Comparison of ENCODE assay signal across 8 cellular contexts in genomic region chr1:40783001-40783905, GRCh38. TPM values are rescaled to one million over a fixed set of nuclear protein-coding genes. Genes with fewer than 3 reads are reported as not detected.
DNase-seq lines count a peak whose midpoint lies in the region; ATAC-seq and TF ChIP-seq lines count a peak whose summit lies in the region.

Gene KCNQ4, plus strand, starts transcription at chr1:40783787. Its CDS starts 307 bp downstream, at chr1:40784094.

- peak; percentile 47 for DNase-seq in NCI-H2196 (lab: John Stamatoyannopoulos, UW; ENCODE audit: unreplicated experiment)
- DNase-seq in NCI-H2196 treated with DMSO at 0.1 percent for 48 hours (lab: John Stamatoyannopoulos, UW; ENCODE audit: unreplicated experiment): no peak
- peak; percentile 98 for DNase-seq in NCI-H748 (lab: John Stamatoyannopoulos, UW; ENCODE audit: unreplicated experiment)
- DNase-seq in MCF 10A (ENCODE audit: unreplicated experiment): peak; percentile 8
- no peak for DNase-seq in immature natural killer cell
- peak; percentile 34 for DNase-seq in stimulated activated CD4-positive, alpha-beta T cell treated with anti-CD3 and anti-CD28 coated beads, Interleukin-2, amount 100 ng/mL, for 4 hours (ENCODE audit: low read depth)
- no peak for DNase-seq in central memory CD4-positive, alpha-beta T cell

- H3K4me3 Mint-ChIP-seq in MCF 10A (ENCODE audit: unreplicated experiment): peak within 1 kb of the TSS; percentile 67
- peak within 1 kb of the TSS; percentile 45 to 72 (median 64) for H3K4me3 Mint-ChIP-seq in immature natural killer cell

- no peak within 1 kb of the TSS for H3K27ac Mint-ChIP-seq in MCF 10A (ENCODE audit: low read depth, unreplicated experiment)
- no peak within 1 kb of the TSS for H3K27ac Mint-ChIP-seq in immature natural killer cell

- intact Hi-C loops in MCF 10A (cut with micrococcal nuclease): no loop called here

- H3K36me3 Mint-ChIP-seq in MCF 10A (ENCODE audit: insufficient read depth, unreplicated experiment) (peaks cover 6% of the 10 kb centered on the region), immature natural killer cell (peaks cover 4 to 9% (median 4%) of the 10 kb centered on the region in 3 donors)

- no peak for ATAC-seq in HG03196 (IDR thresholded peaks at IDR 0.05; ENCODE audit: unreplicated experiment)

- no peak for TF ChIP-seq CTCF in MCF 10A (IDR thresholded peaks at IDR 0.05; ENCODE audit: unreplicated experiment)

- BruUV-seq in MCF 10A (replicated peaks; lab: Mats Ljungman, UMichigan): no TSS peak

- POLR2A ChIA-PET in MCF 10A (lab: Yijun Ruan, JAX): no interaction called here

- CTCF ChIA-PET in MCF 10A (lab: Yijun Ruan, JAX): interaction anchor here (0.6 to 1.4 kb wide), 2 partner anchors 9 to 149 kb away, joined by 3 read pairs; no protein-coding TSS in a partner anchor

- peaks cover 23% of the 10 kb centered on the region for H3K27me3 Mint-ChIP-seq in MCF 10A (ENCODE audit: insufficient read depth, unreplicated experiment)
- peaks cover 4 to 10% (median 9%) of the 10 kb centered on the region in 3 donors for H3K27me3 Mint-ChIP-seq in immature natural killer cell (ENCODE audit: low read depth in 3 of 3)

- H3K9me3 Mint-ChIP-seq in MCF 10A (ENCODE audit: unreplicated experiment) (no peaks in the 10 kb centered on the region), immature natural killer cell (no peaks in the 10 kb centered on the region)

- H3K4me1 Mint-ChIP-seq in MCF 10A (ENCODE audit: insufficient read depth, unreplicated experiment) (peaks cover 6% of the 10 kb centered on the region), immature natural killer cell (peaks cover 5 to 13% of the 10 kb centered on the region in 2 donors)

RNA-seq across cellular contexts. Expression of gene KCNQ4, which starts in this region (rescaled TPM):
- not detected in 2 replicates for total RNA-seq in MCF 10A (2022)
- polyA plus RNA-seq in immature natural killer cell: not detected

Comparison
In these comparisons a context has a peak if more than half of its experiments do, and no peak if none do; other contexts are left out.
1. DNase-seq: peak in NCI-H2196 (single experiment), NCI-H748 (single experiment) and stimulated activated CD4-positive, alpha-beta T cell treated with anti-CD3 and anti-CD28 coated beads, Interleukin-2, amount 100 ng/mL, for 4 hours (single experiment); none in NCI-H2196 treated with DMSO at 0.1 percent for 48 hours (single experiment), immature natural killer cell (0 of 3) and central memory CD4-positive, alpha-beta T cell (single experiment).
2. Peak in DNase-seq in MCF 10A; RNA of the gene not detected or under 1 TPM.